8 cellular contexts compared by ENCODE assay signal in the genomic region with DNA sequence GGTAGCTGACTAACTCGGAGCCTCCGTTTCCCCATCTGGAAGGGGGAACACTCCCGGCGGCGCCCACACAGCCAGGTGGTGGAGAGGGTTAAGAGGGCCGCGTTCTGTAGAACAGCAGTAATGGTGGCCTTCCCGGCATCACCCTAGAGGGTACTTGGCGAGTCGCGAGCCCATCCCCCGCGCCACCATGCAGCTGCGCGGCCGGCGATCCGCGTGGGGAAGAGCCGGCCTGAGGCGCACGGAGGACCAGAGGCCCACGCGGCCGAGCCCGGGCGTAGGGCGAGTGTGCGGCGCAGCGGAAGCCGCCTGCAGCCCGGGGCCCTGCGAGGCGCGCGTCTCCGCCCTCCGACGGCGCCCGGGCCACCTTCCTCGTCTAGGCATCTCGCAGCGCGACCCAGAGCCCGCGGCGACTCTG. TPM values are rescaled to one million over a fixed set of nuclear protein-coding genes. Genes with fewer than 3 reads are reported as not detected.
DNase-seq lines count a peak whose midpoint lies in the region; ATAC-seq and TF ChIP-seq lines count a peak whose summit lies in the region.

No MANE protein-coding gene starts in this region.

- no peaks in the 10 kb centered on the region for H3K36me3 ChIP-seq in CD8-positive, alpha-beta T cell (ENCODE audit: insufficient read depth, low read length)
- no peaks in the 10 kb centered on the region for H3K36me3 ChIP-seq in tibial artery

- intact Hi-C loops in CD8-positive, alpha-beta T cell (cut with DNase I, micrococcal nuclease): loop anchor here (1.0 to 10.0 kb wide), 5 partner anchors 35 to 639 kb away; a partner anchor contains a TSS
- intact Hi-C loops in activated CD4-positive, alpha-beta memory T cell treated with anti-CD3 and anti-CD28 coated beads for 36 hours (cut with micrococcal nuclease): loop anchor here (1.0 to 10.0 kb wide), 5 partner anchors 92 to 361 kb away; a partner anchor contains a TSS
- intact Hi-C loops in tibial artery (cut with DNase I; ENCODE audit: low total_unique reads): no loop called here

- TF ChIP-seq CTCF in CD8-positive, alpha-beta T cell (IDR thresholded peaks at IDR 0.05): no peak
- no peak for TF ChIP-seq CTCF in tibial artery (IDR thresholded peaks at IDR 0.05)

- no peaks in the 10 kb centered on the region for H3K9me3 Mint-ChIP-seq in CD8-positive, alpha-beta T cell
- H3K9me3 Mint-ChIP-seq in activated CD4-positive, alpha-beta memory T cell treated with anti-CD3 and anti-CD28 coated beads for 36 hours: no peaks in the 10 kb centered on the region
- no peaks in the 10 kb centered on the region for H3K9me3 Mint-ChIP-seq in natural killer cell treated with Interleukin-12 subunit alpha and Interleukin-12 subunit beta and Interleukin-15 and Interleukin-18, amount 100 ng/mL, for 72 hours

- H3K4me3 Mint-ChIP-seq in CD8-positive, alpha-beta T cell: peak overlapping the region; percentile 91
- H3K4me3 Mint-ChIP-seq in activated CD4-positive, alpha-beta memory T cell treated with anti-CD3 and anti-CD28 coated beads for 36 hours: peak overlapping the region; percentile 94
- peak overlapping the region; percentile 92 for H3K4me3 Mint-ChIP-seq in natural killer cell treated with Interleukin-12 subunit alpha and Interleukin-12 subunit beta and Interleukin-15 and Interleukin-18, amount 100 ng/mL, for 72 hours

- peaks cover 41% of the 10 kb centered on the region for H3K4me1 Mint-ChIP-seq in CD8-positive, alpha-beta T cell (ENCODE audit: low read depth)
- H3K4me1 Mint-ChIP-seq in activated CD4-positive, alpha-beta memory T cell treated with anti-CD3 and anti-CD28 coated beads for 36 hours (ENCODE audit: low read depth): peaks cover 27% of the 10 kb centered on the region
- peaks cover 27% of the 10 kb centered on the region in 2 donors for H3K4me1 Mint-ChIP-seq in natural killer cell treated with Interleukin-12 subunit alpha and Interleukin-12 subunit beta and Interleukin-15 and Interleukin-18, amount 100 ng/mL, for 72 hours (ENCODE audit: low read depth in 2 of 2)

- H3K27me3 Mint-ChIP-seq in CD8-positive, alpha-beta T cell (ENCODE audit: low read depth): no peaks in the 10 kb centered on the region
- H3K27me3 Mint-ChIP-seq in activated CD4-positive, alpha-beta memory T cell treated with anti-CD3 and anti-CD28 coated beads for 36 hours: no peaks in the 10 kb centered on the region
- H3K27me3 Mint-ChIP-seq in natural killer cell treated with Interleukin-12 subunit alpha and Interleukin-12 subunit beta and Interleukin-15 and Interleukin-18, amount 100 ng/mL, for 72 hours: no peaks in the 10 kb centered on the region

- H3K27me3 ChIP-seq in CD8-positive, alpha-beta T cell (ENCODE audit: insufficient read depth, low read length): no peaks in the 10 kb centered on the region
- no peaks in the 10 kb centered on the region for H3K27me3 ChIP-seq in tibial artery

- ATAC-seq in CD8-positive, alpha-beta T cell: peak; percentile 59
- ATAC-seq in GM19467 (IDR thresholded peaks at IDR 0.05; ENCODE audit: unreplicated experiment): peak; percentile 25
- ATAC-seq in HG03565 (IDR thresholded peaks at IDR 0.05; ENCODE audit: unreplicated experiment): peak; percentile 11
- ATAC-seq in natural killer cell treated with Interleukin-12 subunit alpha and Interleukin-12 subunit beta and Interleukin-15 and Interleukin-18, amount 100 ng/mL, for 72 hours: peak; percentile 81 to 83

- CTCF ChIA-PET in CD8-positive, alpha-beta T cell (lab: Charles Lee): no interaction called here
- CTCF ChIA-PET in activated CD4-positive, alpha-beta memory T cell treated with anti-CD3 and anti-CD28 coated beads for 36 hours (lab: Charles Lee): interaction anchor here (0.6 to 1.8 kb wide), 2 partner anchors 59 to 143 kb away, joined by 3 to 6 read pairs; no protein-coding TSS in a partner anchor

- DNase-seq in CD8-positive, alpha-beta T cell: peak in 5 of 7 experiments; percentile 14 to 41 (median 27)
- peak; percentile 46 for DNase-seq in activated CD4-positive, alpha-beta memory T cell treated with anti-CD3 and anti-CD28 coated beads for 36 hours
- DNase-seq in epithelial cell of prostate (ENCODE audit: low read depth, low spot score): no peak
- DNase-seq in natural killer cell treated with Interleukin-12 subunit alpha and Interleukin-12 subunit beta and Interleukin-15 and Interleukin-18, amount 100 ng/mL, for 72 hours (ENCODE audit: low spot score): peak; percentile 72
- no peak for DNase-seq in tibial artery
- DNase-seq in HPDE6-E6E7 (ENCODE audit: extremely low spot score): no peak

- peak overlapping the region; percentile 66 for H3K27ac Mint-ChIP-seq in CD8-positive, alpha-beta T cell
- peak overlapping the region; percentile 78 for H3K27ac Mint-ChIP-seq in activated CD4-positive, alpha-beta memory T cell treated with anti-CD3 and anti-CD28 coated beads for 36 hours
- peak overlapping the region; percentile 50 to 65 for H3K27ac Mint-ChIP-seq in natural killer cell treated with Interleukin-12 subunit alpha and Interleukin-12 subunit beta and Interleukin-15 and Interleukin-18, amount 100 ng/mL, for 72 hours

- H3K4me1 ChIP-seq in CD8-positive, alpha-beta T cell (ENCODE audit: insufficient read depth, low read length): peaks cover 33% of the 10 kb centered on the region
- peaks cover 0 to 49% (median 38%) of the 10 kb centered on the region in 4 donors for H3K4me1 ChIP-seq in tibial artery

- H3K4me3 ChIP-seq in CD8-positive, alpha-beta T cell (ENCODE audit: low read depth, low read length): peak overlapping the region; percentile 96
- H3K4me3 ChIP-seq in tibial artery: peak overlapping the region; percentile 68 to 99

- H3K27ac ChIP-seq in CD8-positive, alpha-beta T cell (ENCODE audit: low read depth, low read length): peak overlapping the region; percentile 58
- H3K27ac ChIP-seq in epithelial cell of prostate (peak overlapping the region; percentile 76), tibial artery (peak overlapping the region; percentile 76 to 85)

- H3K9me3 ChIP-seq in CD8-positive, alpha-beta T cell (ENCODE audit: low read length): no peaks in the 10 kb centered on the region
- H3K9me3 ChIP-seq in tibial artery: no peaks in the 10 kb centered on the region

- H3K36me3 Mint-ChIP-seq in CD8-positive, alpha-beta T cell: peaks cover 3% of the 10 kb centered on the region
- peaks cover 16% of the 10 kb centered on the region for H3K36me3 Mint-ChIP-seq in activated CD4-positive, alpha-beta memory T cell treated with anti-CD3 and anti-CD28 coated beads for 36 hours
- H3K36me3 Mint-ChIP-seq in natural killer cell treated with Interleukin-12 subunit alpha and Interleukin-12 subunit beta and Interleukin-15 and Interleukin-18, amount 100 ng/mL, for 72 hours: no peaks in the 10 kb centered on the region

- POLR2A ChIA-PET in CD8-positive, alpha-beta T cell (lab: Charles Lee): interaction anchor here (0.6 to 1.9 kb wide), 4 partner anchors 18 to 800 kb away, joined by 3 to 9 read pairs (median 4); a partner anchor contains a TSS
- POLR2A ChIA-PET in activated CD4-positive, alpha-beta memory T cell treated with anti-CD3 and anti-CD28 coated beads for 36 hours (lab: Charles Lee): interaction anchor here (1.1 to 1.3 kb wide), 2 partner anchors 15 to 60 kb away, joined by 3 to 4 read pairs; no protein-coding TSS in a partner anchor

RNA-seq across cellular contexts. Expression of a gene that starts 0.5 kb away (rescaled TPM):
- total RNA-seq in CD8-positive, alpha-beta T cell: 10 to 100 TPM; 94.5 to 99.9 TPM
- 100 to 1,000 TPM; 252 to 254 TPM for total RNA-seq in activated CD4-positive, alpha-beta memory T cell treated with anti-CD3 and anti-CD28 coated beads for 36 hours
- total RNA-seq in natural killer cell treated with Interleukin-12 subunit alpha and Interleukin-12 subunit beta and Interleukin-15 and Interleukin-18, amount 100 ng/mL, for 72 hours: 100 to 1,000 TPM; 171 to 339 TPM

Comparison
In these comparisons a context has a peak if more than half of its experiments do, and no peak if none do; other contexts are left out.
1. ATAC-seq: peak in every context shown above with its lines; median percentile 82 in natural killer cell treated with Interleukin-12 subunit alpha and Interleukin-12 subunit beta and Interleukin-15 and Interleukin-18, amount 100 ng/mL, for 72 hours; 59 in CD8-positive, alpha-beta T cell; 25 in GM19467; 11 in HG03565.
2. DNase-seq: peak in CD8-positive, alpha-beta T cell (5 of 7), activated CD4-positive, alpha-beta memory T cell treated with anti-CD3 and anti-CD28 coated beads for 36 hours (single experiment) and natural killer cell treated with Interleukin-12 subunit alpha and Interleukin-12 subunit beta and Interleukin-15 and Interleukin-18, amount 100 ng/mL, for 72 hours (single experiment); none in epithelial cell of prostate (single experiment), tibial artery (0 of 2) and HPDE6-E6E7 (single experiment).
3. Peak in every context shown above with its lines, with median percentiles within 50 percentile points of each other: H3K27ac ChIP-seq, H3K27ac Mint-ChIP-seq and H3K4me3 Mint-ChIP-seq.